In the genomic region with DNA sequence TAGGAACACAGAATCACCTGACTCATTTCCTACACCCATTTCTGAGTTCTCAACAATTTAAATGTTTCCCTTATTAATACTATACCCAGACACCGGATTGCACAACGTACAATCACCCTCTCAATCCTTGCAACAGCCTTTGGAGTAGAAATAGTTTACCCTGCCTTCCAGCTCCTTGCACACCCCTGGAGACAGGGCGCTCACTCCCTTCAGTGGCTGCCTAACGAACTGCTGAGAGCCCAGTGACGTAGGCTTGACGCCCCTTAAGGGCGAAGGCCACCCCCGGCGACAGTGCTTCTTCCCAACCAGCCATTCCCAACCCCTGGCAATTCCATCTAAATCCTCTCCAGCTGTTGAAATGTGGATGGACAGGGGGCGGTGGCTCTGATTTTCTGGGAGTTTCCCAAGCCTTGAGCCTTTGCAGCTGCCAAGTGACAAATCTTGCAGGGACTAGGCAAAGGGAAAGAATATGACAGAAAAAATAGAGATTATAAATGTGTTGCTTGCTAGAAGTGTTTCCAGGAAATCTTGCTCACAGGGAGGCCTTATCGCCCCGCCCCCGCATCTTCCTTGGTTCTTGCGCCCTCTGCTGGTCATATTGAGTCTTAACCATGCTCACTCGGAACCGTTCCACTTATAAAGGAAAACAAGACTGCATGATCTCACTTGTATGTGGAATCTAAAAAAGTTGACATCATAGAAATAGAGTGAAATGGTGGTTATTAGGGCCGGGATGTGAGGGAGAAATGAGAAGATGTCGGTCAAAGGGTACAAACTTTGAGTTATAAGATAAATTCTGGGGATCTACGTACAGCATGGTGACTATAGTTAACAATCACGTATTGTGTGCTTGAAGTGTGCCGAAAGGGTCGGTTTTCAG, we compare ENCODE assay signal across 8 cellular contexts. TPM values are rescaled to one million over a fixed set of nuclear protein-coding genes. Genes with fewer than 3 reads are reported as not detected.
DNase-seq lines count a peak whose midpoint lies in the region; ATAC-seq, FAIRE-seq and TF ChIP-seq lines count a peak whose summit lies in the region.

No MANE protein-coding gene starts in this region.

- POLR2A ChIA-PET in BJ (lab: Charles Lee) = no interaction called here

- TF ChIP-seq CTCF in BJ (IDR thresholded peaks at IDR 0.05; ENCODE audit: insufficient read depth, low read depth, low read length) (peak; percentile 85), bronchial epithelial cell (IDR thresholded peaks at IDR 0.05; ENCODE audit: insufficient read depth, low read length, severe bottlenecking) (peak; percentile 74), kidney epithelial cell (IDR thresholded peaks at IDR 0.05; ENCODE audit: insufficient read depth, low read length, poor library complexity, severe bottlenecking) (peak; percentile 79)

- peaks cover 31% of the 10 kb centered on the region for H3K27me3 ChIP-seq in BJ (ENCODE audit: control insufficient read depth, insufficient read depth, low read length)
- H3K27me3 ChIP-seq in HAP-1 (ENCODE audit: low read depth) = peaks cover 4% of the 10 kb centered on the region; the same call in 1 of the 2 replicates
- peaks cover 36% of the 10 kb centered on the region for H3K27me3 ChIP-seq in bronchial epithelial cell (ENCODE audit: control insufficient read depth, insufficient read depth, low read length)
- H3K27me3 ChIP-seq in kidney epithelial cell (ENCODE audit: control insufficient read depth, insufficient read depth, low read length) = peaks cover 51% of the 10 kb centered on the region

- H3K4me1 ChIP-seq in HAP-1 = no peaks in the 10 kb centered on the region; the same call in 1 of the 2 replicates

- H3K9me3 ChIP-seq in HAP-1 = no peaks in the 10 kb centered on the region

- ATAC-seq in GM21447 (IDR thresholded peaks at IDR 0.05; ENCODE audit: unreplicated experiment) = no peak

- in situ Hi-C loops in HAP-1 (cut with MboI; ENCODE audit: low sequenced_read_pairs) = loop anchor here (5.0 to 25.0 kb wide), 3 partner anchors 138 to 800 kb away; no protein-coding TSS in a partner anchor

- DNase-seq in BJ (ENCODE audit: low read depth) (peak; percentile 17), HAP-1 (ENCODE audit: low spot score in 2 of 2) (peak; percentile 71 to 88), NCI-H2227 (lab: John Stamatoyannopoulos, UW; ENCODE audit: unreplicated experiment) (peak; percentile 83), bronchial epithelial cell (ENCODE audit: low read depth) (peak; percentile 70), kidney epithelial cell (ENCODE audit: low read depth) (peak; percentile 29)
- peak; percentile 59 to 65 (median 60) for DNase-seq in activated CD4-positive, CD25-positive, alpha-beta regulatory T cell (lab: John Stamatoyannopoulos, UW)
- peak; percentile 65 to 84 for DNase-seq in stimulated activated CD4-positive, alpha-beta T cell treated with anti-CD3 and anti-CD28 coated beads, Interleukin-1b, Interleukin-23, amount 100 ng/mL, for 4 hours (ENCODE audit: low read depth in 2 of 2)

- CTCF ChIA-PET in BJ (lab: Yijun Ruan, JAX) = interaction anchor here (0.6 to 5.2 kb wide), 9 partner anchors 16 to 695 kb away, joined by 3 to 60 read pairs (median 4); no protein-coding TSS in a partner anchor

- no peak for FAIRE-seq in bronchial epithelial cell (lab: Jason Lieb, UNC)

- H3K36me3 ChIP-seq in BJ (ENCODE audit: control insufficient read depth, insufficient read depth, low read length) (no peaks in the 10 kb centered on the region), HAP-1 (replicated peaks) (no peaks in the 10 kb centered on the region), bronchial epithelial cell (ENCODE audit: control insufficient read depth, insufficient read depth, low read length) (no peaks in the 10 kb centered on the region), kidney epithelial cell (ENCODE audit: control insufficient read depth, insufficient read depth, low read length) (no peaks in the 10 kb centered on the region)

- no peak overlapping the region for H3K4me3 ChIP-seq in BJ (ENCODE audit: low read depth, low read length)
- no peak overlapping the region for H3K4me3 ChIP-seq in HAP-1
- no peak overlapping the region for H3K4me3 ChIP-seq in bronchial epithelial cell (ENCODE audit: low read depth, low read length)
- no peak overlapping the region for H3K4me3 ChIP-seq in kidney epithelial cell (ENCODE audit: low read depth, low read length)

RNA-seq across cellular contexts. Expression of a gene that starts 7.6 kb away (rescaled TPM):
- polyA plus RNA-seq in BJ (2011; rRNA removed) = not detected in 2 replicates
- polyA minus RNA-seq in BJ (2011; rRNA and poly(A)+ RNA removed) = not detected in 2 replicates
- total RNA-seq in bronchial epithelial cell (0.13 TPM in 1 of 2 replicates, not detected in the other), kidney epithelial cell (not detected in 2 replicates)

Comparison
In these comparisons a context has a peak if more than half of its experiments do, and no peak if none do; other contexts are left out.
1. DNase-seq: peak in every context shown above with its lines; median percentile 83 in NCI-H2227; 80 in HAP-1; 74 in stimulated activated CD4-positive, alpha-beta T cell treated with anti-CD3 and anti-CD28 coated beads, Interleukin-1b, Interleukin-23, amount 100 ng/mL, for 4 hours; 70 in bronchial epithelial cell; 60 in activated CD4-positive, CD25-positive, alpha-beta regulatory T cell; 29 in kidney epithelial cell; 17 in BJ.